Comparison of ENCODE assay signal across 18 cellular contexts in the genomic region with DNA sequence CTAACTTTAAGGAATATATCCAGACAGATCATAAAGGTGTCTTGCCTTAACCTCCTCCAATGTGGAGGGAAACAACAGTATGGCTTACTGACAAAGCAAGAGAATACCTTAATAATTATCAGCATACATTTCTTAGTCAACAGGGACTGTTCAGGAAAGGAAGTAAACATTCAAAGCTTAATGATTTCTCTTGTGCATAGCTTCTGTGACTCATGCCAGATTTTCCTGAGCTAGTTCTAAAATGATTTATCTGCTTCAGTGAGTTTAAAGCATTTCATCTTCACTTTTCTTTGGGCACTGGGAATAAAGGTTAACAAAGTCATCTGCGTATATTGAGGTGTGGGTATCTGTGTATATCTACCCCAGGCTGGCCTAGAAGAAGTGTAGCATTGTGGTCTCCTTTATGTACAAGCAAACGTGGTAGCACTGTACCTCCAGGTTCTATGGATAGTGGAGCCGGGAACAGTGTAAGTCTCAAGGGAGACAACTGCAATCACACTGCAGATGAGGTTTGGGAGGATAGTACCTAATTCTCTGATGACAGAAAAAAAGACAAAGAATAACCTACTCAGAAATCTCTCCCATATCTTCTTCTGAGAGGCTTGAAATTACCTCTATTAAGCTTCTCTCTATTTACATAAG.
DNase-seq lines count a peak whose midpoint lies in the region; FAIRE-seq and TF ChIP-seq lines count a peak whose summit lies in the region.
"Had no signal": no experiment of that assay in that cellular context is flagged by ENCODE, and none has a peak within 500 bp of the region (broad histone marks: within the 10 kb centered on the region; RNA-seq: fewer than 3 reads in every experiment).

No MANE protein-coding gene starts in this region.

- TF ChIP-seq CTCF in endothelial cell of umbilical vein (IDR thresholded peaks at IDR 0.05; ENCODE audit: extremely low read depth in 1 of 2, insufficient read depth in 1 of 2, low read depth in 1 of 2, low read length in 2 of 2), result no peak
- TF ChIP-seq CTCF in tibial artery (IDR thresholded peaks at IDR 0.05), result no peak

- no peak overlapping the region for H3K9ac ChIP-seq in endothelial cell of umbilical vein (replicated peaks; ENCODE audit: extremely low read depth, insufficient read depth, low read length)

- no peaks in the 10 kb centered on the region for H4K20me1 ChIP-seq in endothelial cell of umbilical vein (replicated peaks; ENCODE audit: control insufficient read depth, extremely low read depth, insufficient read depth, low read length)

- intact Hi-C loops in endothelial cell of umbilical vein (cut with micrococcal nuclease) (no loop called here), tibial artery (cut with DNase I; ENCODE audit: low total_unique reads) (no loop called here)

- H3K4me3 ChIP-seq in endothelial cell of umbilical vein (replicated peaks in 1 of 3; ENCODE audit: insufficient read depth in 1 of 3, low read depth in 1 of 3, low read length in 3 of 3) (no peak overlapping the region), neuron (ENCODE audit: low read length) (no peak overlapping the region), tibial artery (no peak overlapping the region)
- H3K4me3 ChIP-seq: breast epithelium, GM12878, right lobe of liver had no signal

- no TSS peak for BruUV-seq in endothelial cell of umbilical vein (replicated peaks; lab: Mats Ljungman, UMichigan)

- POLR2A ChIA-PET in endothelial cell of umbilical vein (lab: Charles Lee), result interaction anchor here (0.6 kb wide), 1 partner anchor 12 kb away, joined by 5 read pairs; no protein-coding TSS in a partner anchor

- H3K79me2 ChIP-seq in endothelial cell of umbilical vein (ENCODE audit: control insufficient read depth, insufficient read depth, low read length), result no peaks in the 10 kb centered on the region

- H3K9me3 ChIP-seq in endothelial cell of umbilical vein (replicated peaks; ENCODE audit: control insufficient read depth, insufficient read depth, low read length), result no peaks in the 10 kb centered on the region
- H3K9me3 ChIP-seq in neuron (ENCODE audit: low read length), result no peaks in the 10 kb centered on the region
- H3K9me3 ChIP-seq in tibial artery, result no peaks in the 10 kb centered on the region
- H3K9me3 ChIP-seq: breast epithelium, Caco-2, right lobe of liver had no signal

- CTCF ChIA-PET in endothelial cell of umbilical vein (lab: Charles Lee), result interaction anchor here (0.7 to 1.0 kb wide), 4 partner anchors 11 to 27 kb away, joined by 3 read pairs; no protein-coding TSS in a partner anchor

- peaks cover 6% of the 10 kb centered on the region for H3K4me1 ChIP-seq in endothelial cell of umbilical vein (ENCODE audit: control insufficient read depth, extremely low read depth, insufficient read depth, low read length)
- H3K4me1 ChIP-seq in neuron (ENCODE audit: insufficient read depth, low read length), result no peaks in the 10 kb centered on the region
- H3K4me1 ChIP-seq in tibial artery, result no peaks in the 10 kb centered on the region
- H3K4me1 ChIP-seq: breast epithelium, Caco-2, right lobe of liver had no signal

- H3K4me2 ChIP-seq in endothelial cell of umbilical vein (ENCODE audit: insufficient read depth, low read length), result no peak overlapping the region

- H3K27me3 ChIP-seq in endothelial cell of umbilical vein (ENCODE audit: control insufficient read depth in 2 of 2, insufficient read depth in 2 of 2, low read length in 2 of 2) (no peaks in the 10 kb centered on the region), neuron (ENCODE audit: insufficient read depth, low read length) (no peaks in the 10 kb centered on the region), tibial artery (no peaks in the 10 kb centered on the region)
- H3K27me3 ChIP-seq: breast epithelium, right lobe of liver had no signal

- dilution Hi-C loops in endothelial cell of umbilical vein (cut with MboI; ENCODE audit: extremely low pct_ligation_motif_present, low sequenced_read_pairs), result no loop called here

- no peaks in the 10 kb centered on the region for H3K9me1 ChIP-seq in endothelial cell of umbilical vein (replicated peaks; ENCODE audit: control insufficient read depth, extremely low read depth, insufficient read depth, low read length)

- H3K27ac ChIP-seq in endothelial cell of umbilical vein (ENCODE audit: insufficient read depth, low read depth, low read length) (no peak overlapping the region), tibial artery (no peak overlapping the region)
- H3K27ac ChIP-seq: breast epithelium, HL-60, right lobe of liver had no signal

- no peak for TF ChIP-seq POLR2A in endothelial cell of umbilical vein (IDR thresholded peaks at IDR 0.05; ENCODE audit: low read depth, low read length)

- in situ Hi-C loops in Caki2 (cut with HindIII; ENCODE audit: low pct_unique_long_range_greater_than_20kb, low sequenced_read_pairs), result no loop called here

- no peaks in the 10 kb centered on the region for H3K36me3 ChIP-seq in endothelial cell of umbilical vein (ENCODE audit: control insufficient read depth in 2 of 2, extremely low read depth in 1 of 2, insufficient read depth in 2 of 2, low read length in 2 of 2)
- H3K36me3 ChIP-seq in neuron (ENCODE audit: insufficient read depth, low read length), result no peaks in the 10 kb centered on the region
- no peaks in the 10 kb centered on the region for H3K36me3 ChIP-seq in tibial artery
- H3K36me3 ChIP-seq: breast epithelium, right lobe of liver had no signal

- peak; percentile 27 for DNase-seq in Caki2 (ENCODE audit: low read depth)
- DNase-seq in NCI-H446 treated with DMSO at 0.1 percent for 48 hours (lab: John Stamatoyannopoulos, UW), result peak; percentile 82
- DNase-seq in endothelial cell of umbilical vein (ENCODE audit: low read depth, low spot score), result peak; percentile 63
- DNase-seq in GM19240 (ENCODE audit: insufficient read length, low spot score), result no peak
- no peak for DNase-seq in hepatic stellate cell (ENCODE audit: low spot score)
- DNase-seq in central memory CD4-positive, alpha-beta T cell, result no peak
- no peak for DNase-seq in tibial artery
- DNase-seq: activated CD4-positive, alpha-beta T cell treated with anti-CD3 and anti-CD28 coated beads, Interleukin-2, amount 50 U/mL, for 1 hour; activated naive CD4-positive, alpha-beta T cell treated with anti-CD3 and anti-CD28 coated beads for 36 hours; activated T-cell treated with anti-CD3 and anti-CD28 coated beads for 4 hours; Caco-2; NCI-H1417; right lobe of liver had no signal

- H2AFZ ChIP-seq in endothelial cell of umbilical vein (ENCODE audit: low read depth, low read length), result peak overlapping the region; percentile 75
- peak overlapping the region; percentile 1 for H2AFZ ChIP-seq in neuron (ENCODE audit: low read depth, low read length)

- FAIRE-seq in endothelial cell of umbilical vein (lab: Jason Lieb, UNC), result no peak
- FAIRE-seq: GM12878, TTC549 had no signal

TF ChIP-seq in endothelial cell of umbilical vein, 7 proteins besides CTCF, POLR2A, EP300 and RAD21:
- TF ChIP-seq GATA2 (IDR thresholded peaks at IDR 0.05; ENCODE audit: insufficient read depth, insufficient read length, low read depth, low read length) (no peak), FOS (IDR thresholded peaks at IDR 0.05; ENCODE audit: borderline replicate concordance, insufficient read depth, low read length) (peak; percentile 60)
TF ChIP-seq in endothelial cell of umbilical vein: peak in this region for 1.

Comparison
In these comparisons a context has a peak if more than half of its experiments do, and no peak if none do; other contexts are left out.
1. DNase-seq: peak in Caki2 (single experiment), NCI-H446 treated with DMSO at 0.1 percent for 48 hours (single experiment) and endothelial cell of umbilical vein (single experiment); none in GM19240 (single experiment), hepatic stellate cell (single experiment), central memory CD4-positive, alpha-beta T cell (single experiment) and tibial artery (0 of 2).